In the genomic region with DNA sequence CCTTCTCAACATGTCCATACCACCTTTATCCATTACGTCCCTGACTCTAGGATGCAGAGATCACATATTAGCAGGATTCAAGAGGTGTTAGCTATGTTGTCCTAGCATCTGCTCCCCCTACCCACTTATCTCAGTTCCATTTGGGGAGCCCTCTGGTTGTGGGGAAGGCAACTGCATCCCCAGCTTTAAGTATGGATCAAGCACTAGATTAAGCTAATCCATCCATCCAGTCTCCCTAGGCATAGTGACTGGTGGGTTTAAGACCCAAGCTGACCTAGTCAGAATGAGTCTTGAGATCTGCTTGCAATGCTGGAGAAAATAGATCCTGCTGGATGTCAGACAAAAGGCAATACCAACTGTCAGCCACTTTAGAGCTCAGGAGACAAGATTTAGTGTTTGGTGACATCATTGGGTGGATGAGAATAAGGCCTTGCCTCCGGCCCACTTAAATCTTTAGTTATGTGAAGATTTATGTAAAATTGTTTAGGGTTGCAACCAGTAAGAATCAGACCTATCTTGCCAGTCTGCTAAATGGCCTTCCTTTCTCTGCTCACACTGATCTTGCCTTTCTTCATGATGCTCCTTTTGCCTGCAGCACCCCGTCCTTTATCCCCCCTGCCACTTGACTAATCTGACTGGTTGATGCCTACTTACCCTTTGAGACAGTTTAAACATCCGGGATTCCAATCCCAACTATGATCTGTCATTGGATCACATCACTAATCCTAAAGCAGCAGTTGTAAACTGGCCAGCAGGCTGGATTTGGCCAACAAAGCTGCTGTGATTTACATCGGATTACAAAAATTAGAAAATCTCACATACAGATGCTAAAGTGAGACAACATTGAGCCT, we compare ENCODE assay signal across 8 cellular contexts. TPM values are rescaled to one million over a fixed set of nuclear protein-coding genes. Genes with fewer than 3 reads are reported as not detected.
A peak's percentile ranks its signal among the peaks of the same experiment; 100 is the strongest.
DNase-seq lines count a peak whose midpoint lies in the region; ATAC-seq and TF ChIP-seq lines count a peak whose summit lies in the region.

No MANE protein-coding gene starts in this region.

- H3K4me3 Mint-ChIP-seq in CD4-positive, alpha-beta memory T cell = peak overlapping the region; percentile 17 to 100 (median 65)
- H3K4me3 Mint-ChIP-seq in activated T-cell treated with anti-CD3 and anti-CD28 coated beads, Interleukin-2, amount 50 U/mL, for 72 hours = peak overlapping the region; percentile 97 to 98
- H3K4me3 Mint-ChIP-seq in memory B cell = peak overlapping the region; percentile 17

- H3K9me3 ChIP-seq in CD4-positive, alpha-beta memory T cell (ENCODE audit: control insufficient read depth in 1 of 2, low read length in 2 of 2) = no peaks in the 10 kb centered on the region
- H3K9me3 ChIP-seq in adrenal gland (replicated peaks in 1 of 3) = no peaks in the 10 kb centered on the region

- DNase-seq in CD4-positive, alpha-beta memory T cell = no peak
- peak; percentile 28 for DNase-seq in HT1080 (ENCODE audit: low read depth)
- no peak for DNase-seq in activated T-cell treated with anti-CD3 and anti-CD28 coated beads, Interleukin-2, amount 50 U/mL, for 72 hours
- DNase-seq in memory B cell (ENCODE audit: low spot score in 2 of 2) = no peak
- DNase-seq in stimulated activated CD4-positive, alpha-beta T cell treated with anti-CD3 and anti-CD28 coated beads, Interleukin-4, amount 100 ng/mL, for 1 hour = no peak
- no peak for DNase-seq in ureter (ENCODE audit: low spot score)
- DNase-seq in adrenal gland = no peak

- peaks cover 23% of the 10 kb centered on the region for H3K4me1 ChIP-seq in CD4-positive, alpha-beta memory T cell (ENCODE audit: insufficient read depth, low read length)
- peaks cover 17% of the 10 kb centered on the region in 2 donors for H3K4me1 ChIP-seq in adrenal gland (replicated peaks in 1 of 2)

- POLR2A ChIA-PET in CD4-positive, alpha-beta memory T cell (lab: Charles Lee; ENCODE audit: partially characterized antibody) = interaction anchor here (0.9 to 3.0 kb wide), 17 partner anchors 8 to 482 kb away, joined by 3 to 22 read pairs (median 5); partner anchors contain the start of genes COPG1 and HMCES

- H3K4me1 Mint-ChIP-seq in CD4-positive, alpha-beta memory T cell = peaks cover 27 to 63% (median 38%) of the 10 kb centered on the region in 4 donors
- peaks cover 53% of the 10 kb centered on the region for H3K4me1 Mint-ChIP-seq in activated T-cell treated with anti-CD3 and anti-CD28 coated beads, Interleukin-2, amount 50 U/mL, for 72 hours (ENCODE audit: low read depth)
- peaks cover 23% of the 10 kb centered on the region for H3K4me1 Mint-ChIP-seq in memory B cell

- 54 to 67% (median 58%) methylated on average over 5 of the region's 5 CpGs for WGBS in adrenal gland, 4 donors

- no peak overlapping the region for H3K4me3 ChIP-seq in CD4-positive, alpha-beta memory T cell (ENCODE audit: low read length in 2 of 2)
- no peak overlapping the region for H3K4me3 ChIP-seq in adrenal gland

- H3K36me3 ChIP-seq in CD4-positive, alpha-beta memory T cell (ENCODE audit: insufficient read depth, low read length) = peaks cover 22% of the 10 kb centered on the region
- peaks cover 0 to 38% of the 10 kb centered on the region in 2 donors for H3K36me3 ChIP-seq in adrenal gland (replicated peaks in 1 of 2)

- peak in 2 of 6 experiments; percentile 13 to 16 for TF ChIP-seq CTCF in adrenal gland (IDR thresholded peaks at IDR 0.05)

- intact Hi-C loops in CD4-positive, alpha-beta memory T cell (cut with micrococcal nuclease) = no loop called here
- intact Hi-C loops in adrenal gland (cut with DNase I) = no loop called here

- H3K36me3 Mint-ChIP-seq in CD4-positive, alpha-beta memory T cell = peaks cover 15 to 49% of the 10 kb centered on the region in 2 donors
- H3K36me3 Mint-ChIP-seq in activated T-cell treated with anti-CD3 and anti-CD28 coated beads, Interleukin-2, amount 50 U/mL, for 72 hours (ENCODE audit: insufficient read depth in 2 of 2) = peaks cover 5 to 24% of the 10 kb centered on the region in 2 donors
- H3K36me3 Mint-ChIP-seq in memory B cell = peaks cover 10% of the 10 kb centered on the region

- CTCF ChIA-PET in CD4-positive, alpha-beta memory T cell (lab: Charles Lee; ENCODE audit: partially characterized antibody) = interaction anchor here (0.6 to 2.8 kb wide), 18 partner anchors 8 to 1014 kb away, joined by 3 to 18 read pairs (median 6); partner anchors contain the start of gene RAB43

- no peak for TF ChIP-seq POLR2A in adrenal gland (IDR thresholded peaks at IDR 0.05)

- H3K27me3 ChIP-seq in CD4-positive, alpha-beta memory T cell (ENCODE audit: insufficient read depth, low read length) = no peaks in the 10 kb centered on the region
- no peaks in the 10 kb centered on the region for H3K27me3 ChIP-seq in adrenal gland

- peak overlapping the region; percentile 81 to 100 (median 99) for H3K27ac Mint-ChIP-seq in CD4-positive, alpha-beta memory T cell
- H3K27ac Mint-ChIP-seq in activated T-cell treated with anti-CD3 and anti-CD28 coated beads, Interleukin-2, amount 50 U/mL, for 72 hours = peak overlapping the region; percentile 98
- no peak overlapping the region for H3K27ac Mint-ChIP-seq in memory B cell

- no peak for ATAC-seq in activated T-cell treated with anti-CD3 and anti-CD28 coated beads, Interleukin-2, amount 50 U/mL, for 72 hours (replicated peaks in 1 of 2)
- no peak for ATAC-seq in memory B cell (ENCODE audit: low read depth)
- no peak for ATAC-seq in GM21447 (IDR thresholded peaks at IDR 0.05; ENCODE audit: unreplicated experiment)

- H3K27me3 Mint-ChIP-seq in CD4-positive, alpha-beta memory T cell = no peaks in the 10 kb centered on the region
- no peaks in the 10 kb centered on the region for H3K27me3 Mint-ChIP-seq in activated T-cell treated with anti-CD3 and anti-CD28 coated beads, Interleukin-2, amount 50 U/mL, for 72 hours (ENCODE audit: low read depth)
- no peaks in the 10 kb centered on the region for H3K27me3 Mint-ChIP-seq in memory B cell

- H3K27ac ChIP-seq in CD4-positive, alpha-beta memory T cell (ENCODE audit: low read depth, low read length) = no peak overlapping the region
- peak overlapping the region in 1 of 5 donors; percentile 96 for H3K27ac ChIP-seq in adrenal gland

- H3K9me3 Mint-ChIP-seq in CD4-positive, alpha-beta memory T cell = peaks cover 0 to 9% (median 0%) of the 10 kb centered on the region in 8 donors
- no peaks in the 10 kb centered on the region for H3K9me3 Mint-ChIP-seq in activated T-cell treated with anti-CD3 and anti-CD28 coated beads, Interleukin-2, amount 50 U/mL, for 72 hours
- no peaks in the 10 kb centered on the region for H3K9me3 Mint-ChIP-seq in memory B cell

RNA-seq across cellular contexts. Expression of gene ISY1, which starts 2.1 kb away (rescaled TPM):
- total RNA-seq in CD4-positive, alpha-beta memory T cell = 10 to 100 TPM; 29.5 to 34.3 TPM
- 100 to 1,000 TPM in 1 of 2 donors, 10 to 100 TPM in 1; 98.7 to 104 TPM for polyA plus RNA-seq in CD4-positive, alpha-beta memory T cell
- total RNA-seq in HT1080 (2014; rRNA removed; shearing (Covaris generic)) = 88.6 and 97.6 TPM in 2 replicates
- 71.0 and 80.6 TPM in 2 replicates for polyA plus RNA-seq in HT1080 (2015; cell fraction: cytosol; rRNA removed)
- polyA plus RNA-seq in HT1080 (2015; cell fraction: nucleus; rRNA removed) = 31.2 and 47.3 TPM in 2 replicates
- total RNA-seq in activated T-cell treated with anti-CD3 and anti-CD28 coated beads, Interleukin-2, amount 50 U/mL, for 72 hours = 10 to 100 TPM; 50.2 to 68.9 TPM
- total RNA-seq in ureter (34.4 TPM), adrenal gland (10 to 100 TPM in 7 of 8 donors, 1 to 10 TPM in 1; 4.1 to 40.0 (median 26.1) TPM)
- 10 to 100 TPM; 15.0 to 39.7 (median 17.7) TPM for polyA plus RNA-seq in adrenal gland

RNA-seq across cellular contexts. Expression of gene CNBP, which starts 20.7 kb away (rescaled TPM):
- 100 to 1,000 TPM; 369 to 400 TPM for total RNA-seq in CD4-positive, alpha-beta memory T cell
- 1,000 to 10,000 TPM in 1 of 2 donors, 100 to 1,000 TPM in 1; 938 to 1,608 TPM for polyA plus RNA-seq in CD4-positive, alpha-beta memory T cell
- total RNA-seq in HT1080 (2014; rRNA removed; shearing (Covaris generic)) = 649 and 701 TPM in 2 replicates
- 673 and 731 TPM in 2 replicates for polyA plus RNA-seq in HT1080 (2015; cell fraction: cytosol; rRNA removed)
- polyA plus RNA-seq in HT1080 (2015; cell fraction: nucleus; rRNA removed) = 468 and 492 TPM in 2 replicates
- 100 to 1,000 TPM; 450 to 480 TPM for total RNA-seq in activated T-cell treated with anti-CD3 and anti-CD28 coated beads, Interleukin-2, amount 50 U/mL, for 72 hours
- 338 TPM for total RNA-seq in ureter
- 100 to 1,000 TPM; 336 to 804 (median 488) TPM for total RNA-seq in adrenal gland
- polyA plus RNA-seq in adrenal gland = 100 to 1,000 TPM; 373 to 465 (median 424) TPM

RNA-seq across cellular contexts. Expression of gene RAB43, which starts 41.4 kb away (rescaled TPM):
- 10 to 100 TPM; 64.5 to 68.4 TPM for total RNA-seq in CD4-positive, alpha-beta memory T cell
- 10 to 100 TPM; 11.3 to 16.2 TPM for polyA plus RNA-seq in CD4-positive, alpha-beta memory T cell
- total RNA-seq in HT1080 (2014; rRNA removed; shearing (Covaris generic)) = 19.7 and 20.1 TPM in 2 replicates
- 7.7 and 8.2 TPM in 2 replicates for polyA plus RNA-seq in HT1080 (2015; cell fraction: cytosol; rRNA removed)
- polyA plus RNA-seq in HT1080 (2015; cell fraction: nucleus; rRNA removed) = 5.9 and 8.5 TPM in 2 replicates
- 10 to 100 TPM; 82.5 to 95.5 TPM for total RNA-seq in activated T-cell treated with anti-CD3 and anti-CD28 coated beads, Interleukin-2, amount 50 U/mL, for 72 hours
- total RNA-seq in ureter = 27.2 TPM
- 10 to 100 TPM; 12.4 to 37.2 (median 32.8) TPM for total RNA-seq in adrenal gland
- 10 to 100 TPM in 1 of 3 donors, 1 to 10 TPM in 1, under 1 TPM in 1; 0.33 to 13.0 (median 7.9) TPM for polyA plus RNA-seq in adrenal gland

Comparison
In these comparisons a context has a peak if more than half of its experiments do, and no peak if none do; other contexts are left out.
1. H3K4me3 Mint-ChIP-seq: peak in every context shown above with its lines; median percentile 98 in activated T-cell treated with anti-CD3 and anti-CD28 coated beads, Interleukin-2, amount 50 U/mL, for 72 hours; 65 in CD4-positive, alpha-beta memory T cell; 17 in memory B cell.